Comparison of ENCODE assay signal across 22 cellular contexts in the genomic region with DNA sequence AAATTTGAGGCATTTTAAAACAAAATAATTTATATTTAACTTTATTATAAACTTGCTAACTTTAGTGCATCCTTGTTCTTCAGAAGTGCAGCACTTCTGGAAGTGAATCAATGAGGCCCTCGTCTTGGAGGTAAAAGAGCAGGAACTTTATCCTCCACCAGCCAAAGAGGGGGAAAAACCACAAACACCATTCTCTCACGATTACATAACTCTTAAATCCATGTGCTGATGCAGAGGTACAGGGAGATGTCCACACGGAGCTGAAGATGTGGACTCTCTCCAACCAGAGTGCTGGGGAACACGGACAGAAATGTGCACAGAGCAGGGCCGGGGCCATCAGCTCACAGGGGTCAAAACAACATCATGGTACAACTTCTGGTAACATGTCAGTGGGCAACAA.
DNase-seq lines count a peak whose midpoint lies in the region; ATAC-seq and TF ChIP-seq lines count a peak whose summit lies in the region.
"Had no signal": no experiment of that assay in that cellular context is flagged by ENCODE, and none has a peak within 500 bp of the region (broad histone marks: within the 10 kb centered on the region; RNA-seq: fewer than 3 reads in every experiment).

No MANE protein-coding gene starts in this region.

- H3K9me3 Mint-ChIP-seq in activated naive CD8-positive, alpha-beta T cell treated with anti-CD3 and anti-CD28 coated beads for 36 hours: no peaks in the 10 kb centered on the region
- no peaks in the 10 kb centered on the region for H3K9me3 Mint-ChIP-seq in activated naive CD8-positive, alpha-beta T cell treated with anti-CD3 and anti-CD28 coated beads, Interleukin-2, amount 50 U/mL, for 24 hours
- no peaks in the 10 kb centered on the region for H3K9me3 Mint-ChIP-seq in HFFc6
- no peaks in the 10 kb centered on the region for H3K9me3 Mint-ChIP-seq in endodermal cell
- H3K9me3 Mint-ChIP-seq: CD8-positive, alpha-beta memory T cell; IgD-negative memory B cell had no signal

- H3K4me1 ChIP-seq in endodermal cell (ENCODE audit: control insufficient read depth, insufficient read depth, low read length) (no peaks in the 10 kb centered on the region), subcutaneous abdominal adipose tissue (ENCODE audit: control insufficient read depth in 5 of 5, insufficient read depth in 5 of 5, low read length in 5 of 5) (peaks cover 0 to 7% (median 3%) of the 10 kb centered on the region in 5 donors), right lobe of liver (no peaks in the 10 kb centered on the region)
- H3K4me1 ChIP-seq: SJSA1 had no signal

- peak overlapping the region; percentile 42 for H3K27ac Mint-ChIP-seq in activated naive CD8-positive, alpha-beta T cell treated with anti-CD3 and anti-CD28 coated beads for 36 hours
- no peak overlapping the region for H3K27ac Mint-ChIP-seq in activated naive CD8-positive, alpha-beta T cell treated with anti-CD3 and anti-CD28 coated beads, Interleukin-2, amount 50 U/mL, for 24 hours
- H3K27ac Mint-ChIP-seq in HFFc6 (peak overlapping the region; percentile 48; the same call in 1 of the 2 replicates), endodermal cell (peak overlapping the region; percentile 52)
- H3K27ac Mint-ChIP-seq: IgD-negative memory B cell had no signal

- no peak overlapping the region for H3K4me3 Mint-ChIP-seq in activated naive CD8-positive, alpha-beta T cell treated with anti-CD3 and anti-CD28 coated beads for 36 hours
- no peak overlapping the region for H3K4me3 Mint-ChIP-seq in activated naive CD8-positive, alpha-beta T cell treated with anti-CD3 and anti-CD28 coated beads, Interleukin-2, amount 50 U/mL, for 24 hours
- H3K4me3 Mint-ChIP-seq in HFFc6 (no peak overlapping the region), endodermal cell (no peak overlapping the region)
- H3K4me3 Mint-ChIP-seq: CD8-positive, alpha-beta memory T cell; IgD-negative memory B cell had no signal

- H3K4me3 ChIP-seq in endodermal cell (ENCODE audit: low read length) (no peak overlapping the region), subcutaneous abdominal adipose tissue (ENCODE audit: low read depth in 1 of 5, low read length in 5 of 5) (no peak overlapping the region), right lobe of liver (no peak overlapping the region)
- H3K4me3 ChIP-seq: SJSA1 had no signal

- no peak overlapping the region for H3K27ac ChIP-seq in endodermal cell (ENCODE audit: low read depth, low read length)
- peak overlapping the region; percentile 23 for H3K27ac ChIP-seq in subcutaneous abdominal adipose tissue (ENCODE audit: low read depth, low read length)
- no peak overlapping the region for H3K27ac ChIP-seq in right lobe of liver
- H3K27ac ChIP-seq: SJSA1 had no signal

- H3K4me1 Mint-ChIP-seq in activated naive CD8-positive, alpha-beta T cell treated with anti-CD3 and anti-CD28 coated beads for 36 hours: no peaks in the 10 kb centered on the region
- H3K4me1 Mint-ChIP-seq in activated naive CD8-positive, alpha-beta T cell treated with anti-CD3 and anti-CD28 coated beads, Interleukin-2, amount 50 U/mL, for 24 hours: no peaks in the 10 kb centered on the region
- peaks cover 7% of the 10 kb centered on the region for H3K4me1 Mint-ChIP-seq in HFFc6 (ENCODE audit: low read depth)
- no peaks in the 10 kb centered on the region for H3K4me1 Mint-ChIP-seq in endodermal cell
- H3K4me1 Mint-ChIP-seq: CD8-positive, alpha-beta memory T cell had no signal

- H3K36me3 ChIP-seq in endodermal cell (ENCODE audit: control insufficient read depth, insufficient read depth, low read length) (peaks cover 93% of the 10 kb centered on the region), subcutaneous abdominal adipose tissue (ENCODE audit: control insufficient read depth in 5 of 5, insufficient read depth in 5 of 5, low read length in 5 of 5) (peaks cover 11 to 91% (median 82%) of the 10 kb centered on the region in 5 donors), right lobe of liver (peaks cover 5 to 90% (median 28%) of the 10 kb centered on the region in 4 donors)

- H3K36me3 Mint-ChIP-seq in activated naive CD8-positive, alpha-beta T cell treated with anti-CD3 and anti-CD28 coated beads for 36 hours: peaks cover 7% of the 10 kb centered on the region
- peaks cover 54% of the 10 kb centered on the region for H3K36me3 Mint-ChIP-seq in activated naive CD8-positive, alpha-beta T cell treated with anti-CD3 and anti-CD28 coated beads, Interleukin-2, amount 50 U/mL, for 24 hours (ENCODE audit: low read depth)
- H3K36me3 Mint-ChIP-seq in HFFc6 (ENCODE audit: low read depth) (peaks cover 51% of the 10 kb centered on the region), endodermal cell (ENCODE audit: low read depth) (peaks cover 73% of the 10 kb centered on the region)

- TF ChIP-seq POLR2A in right lobe of liver (IDR thresholded peaks at IDR 0.05): no peak

- no peak for ATAC-seq in activated naive CD8-positive, alpha-beta T cell treated with anti-CD3 and anti-CD28 coated beads, Interleukin-2, amount 50 U/mL, for 24 hours
- ATAC-seq in GM18907 (IDR thresholded peaks at IDR 0.05; ENCODE audit: unreplicated experiment): no peak
- ATAC-seq in right lobe of liver: no peak
- ATAC-seq: Right ventricle myocardium inferior had no signal

- intact Hi-C loops in right lobe of liver (cut with DNase I): no loop called here

- H3K9me3 ChIP-seq in endodermal cell (ENCODE audit: control insufficient read depth, low read length) (no peaks in the 10 kb centered on the region), subcutaneous abdominal adipose tissue (ENCODE audit: control insufficient read depth in 5 of 5, low read length in 5 of 5) (no peaks in the 10 kb centered on the region), right lobe of liver (no peaks in the 10 kb centered on the region)
- H3K9me3 ChIP-seq: SJSA1 had no signal

- WGBS in endodermal cell (ENCODE audit: insufficient coverage in 1 of 2, insufficient read length in 1 of 2), 2 experiments: 80% methylated on average over 5 of the region's 5 CpGs; no CpG with 5 or more reads in 1 of the 2 experiments
- 52% methylated on average over 4 of the region's 5 CpGs for WGBS in right lobe of liver (ENCODE audit: insufficient coverage, low coverage, low lambda C conversion rate, missing lambda C conversion rate)

- H3K27me3 ChIP-seq in endodermal cell (ENCODE audit: control insufficient read depth, insufficient read depth, low read length, poor library complexity, severe bottlenecking) (no peaks in the 10 kb centered on the region), subcutaneous abdominal adipose tissue (ENCODE audit: control insufficient read depth in 5 of 5, insufficient read depth in 4 of 5, low read length in 5 of 5) (no peaks in the 10 kb centered on the region), right lobe of liver (no peaks in the 10 kb centered on the region)
- H3K27me3 ChIP-seq: SJSA1 had no signal

- TF ChIP-seq CTCF in HFFc6 (IDR thresholded peaks at IDR 0.05) (no peak), endodermal cell (conservative IDR thresholded peaks at IDR 0.05) (no peak), right lobe of liver (IDR thresholded peaks at IDR 0.05) (no peak)

- H3K27me3 Mint-ChIP-seq in activated naive CD8-positive, alpha-beta T cell treated with anti-CD3 and anti-CD28 coated beads for 36 hours: no peaks in the 10 kb centered on the region
- H3K27me3 Mint-ChIP-seq in activated naive CD8-positive, alpha-beta T cell treated with anti-CD3 and anti-CD28 coated beads, Interleukin-2, amount 50 U/mL, for 24 hours: no peaks in the 10 kb centered on the region
- H3K27me3 Mint-ChIP-seq in HFFc6 (ENCODE audit: insufficient read depth) (peaks cover 14% of the 10 kb centered on the region), endodermal cell (ENCODE audit: insufficient read depth) (no peaks in the 10 kb centered on the region)
- H3K27me3 Mint-ChIP-seq: CD8-positive, alpha-beta memory T cell; IgD-negative memory B cell had no signal

- DNase-seq in activated naive CD8-positive, alpha-beta T cell treated with anti-CD3 and anti-CD28 coated beads for 36 hours: no peak
- no peak for DNase-seq in activated naive CD8-positive, alpha-beta T cell treated with anti-CD3 and anti-CD28 coated beads, Interleukin-2, amount 50 U/mL, for 24 hours
- no peak for DNase-seq in HFFc6
- no peak for DNase-seq in endodermal cell
- no peak for DNase-seq in NCI-H1092 (lab: John Stamatoyannopoulos, UW)
- no peak for DNase-seq in right lobe of liver
- DNase-seq: C1 segment of cervical spinal cord; CD8-positive, alpha-beta memory T cell; DMS53; EL; GF-D8; NCI-H1105 treated with DMSO at 0.1 percent for 48 hours; NCI-H2029 treated with DMSO at 0.1 percent for 48 hours; NCI-H345; NCI-H524 treated with DMSO at 0.1 percent for 48 hours; NCI-H82; OCI-M1 had no signal

- no peak overlapping the region for H3K9ac ChIP-seq in endodermal cell (ENCODE audit: extremely low read depth, low read length, poor library complexity, severe bottlenecking)
- no peak overlapping the region for H3K9ac ChIP-seq in subcutaneous abdominal adipose tissue (ENCODE audit: low read length in 5 of 5)
